In the genomic region with DNA sequence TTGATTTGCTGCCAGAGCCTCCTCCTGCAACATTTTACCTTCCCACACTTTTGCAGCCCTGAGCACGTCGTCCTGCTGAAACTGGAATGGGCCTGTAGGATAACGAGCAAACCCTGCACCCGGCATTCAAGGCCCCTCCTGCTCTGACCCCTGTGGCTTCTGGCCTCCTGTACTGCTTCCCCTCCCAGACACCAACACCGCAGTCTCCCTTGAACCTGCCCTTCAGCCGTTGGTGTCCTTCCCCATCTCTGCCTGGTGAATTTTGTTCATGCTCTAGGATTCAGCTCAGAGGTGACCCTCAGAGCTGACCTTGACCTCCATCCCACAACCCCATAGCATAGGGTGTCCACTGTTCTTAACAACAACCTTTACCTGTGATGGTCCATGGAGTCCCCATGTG, we compare ENCODE assay signal across 28 cellular contexts.
"Had no signal": no experiment of that assay in that cellular context is flagged by ENCODE, and none has a peak within 500 bp of the region (broad histone marks: within the 10 kb centered on the region; RNA-seq: fewer than 3 reads in every experiment).

No MANE protein-coding gene starts in this region.

- ATAC-seq: activated CD4-positive, CD25-positive, alpha-beta regulatory T cell treated with anti-CD3 and anti-CD28 coated beads, Interleukin-2, amount 50 U/mL, for 24 hours; activated CD8-positive, alpha-beta T cell treated with anti-CD3 and anti-CD28 coated beads for 36 hours; activated T-cell treated with anti-CD3 and anti-CD28 coated beads, Interleukin-2, amount 50 U/mL, for 72 hours; body of pancreas had no signal

- H3K27ac ChIP-seq: ascending aorta, body of pancreas, KMS-11, Peyer's patch, RWPE1, SJCRH30 had no signal

- H3K4me1 Mint-ChIP-seq: activated naive CD4-positive, alpha-beta T cell treated with anti-CD3 and anti-CD28 coated beads, Interleukin-2, amount 50 U/mL, for 24 hours had no signal

- H3K9me3 Mint-ChIP-seq: activated CD8-positive, alpha-beta T cell treated with anti-CD3 and anti-CD28 coated beads for 36 hours; activated naive CD4-positive, alpha-beta T cell treated with anti-CD3 and anti-CD28 coated beads, Interleukin-2, amount 50 U/mL, for 24 hours; activated T-cell treated with anti-CD3 and anti-CD28 coated beads, Interleukin-2, amount 50 U/mL, for 72 hours; central memory CD8-positive, alpha-beta T cell; T-helper 2 cell treated with Interferon-gamma antibody and Interleukin-4, amounts not matched to agents 5 μg/mL and 100 μg/mL, for 36 hours had no signal

- H3K27me3 ChIP-seq: ascending aorta, body of pancreas, Peyer's patch, SJCRH30 had no signal

- H3K27ac Mint-ChIP-seq: activated CD8-positive, alpha-beta T cell treated with anti-CD3 and anti-CD28 coated beads for 36 hours; activated T-cell treated with anti-CD3 and anti-CD28 coated beads, Interleukin-2, amount 50 U/mL, for 72 hours; T-helper 2 cell treated with Interferon-gamma antibody and Interleukin-4, amounts not matched to agents 5 μg/mL and 100 μg/mL, for 36 hours had no signal

- DNase-seq: activated CD4-positive, alpha-beta T cell treated with anti-CD3 and anti-CD28 coated beads for 4 hours; activated CD8-positive, alpha-beta memory T cell treated with anti-CD3 and anti-CD28 coated beads, Interleukin-2, amount 50 U/mL, for 4 hours; activated CD8-positive, alpha-beta T cell treated with anti-CD3 and anti-CD28 coated beads for 36 hours; activated T-cell treated with anti-CD3 and anti-CD28 coated beads, Interleukin-2, amount 50 U/mL, for 72 hours; amniotic stem cell; body of pancreas; NCI-H1092 treated with DMSO at 0.1 percent for 48 hours; NCI-H1417 treated with DMSO at 0.1 percent for 48 hours; NCI-H1694; NCI-H2029; NCI-H2107; NCI-H345; NCI-H510A; NCI-H526 treated with DMSO at 0.1 percent for 48 hours; NK-92 treated with Interleukin-12 subunit alpha and Interleukin-12 subunit beta, amount 100 ng/mL, for 24 hours; OCI-M1; Peyer's patch; Right ventricle myocardium superior; SJCRH30; SK-N-SH; T-helper 1 cell had no signal

- H3K36me3 Mint-ChIP-seq: activated naive CD4-positive, alpha-beta T cell treated with anti-CD3 and anti-CD28 coated beads, Interleukin-2, amount 50 U/mL, for 24 hours had no signal

- H3K36me3 ChIP-seq: ascending aorta, Peyer's patch, SJCRH30 had no signal

- H3K4me1 ChIP-seq: ascending aorta, body of pancreas had no signal

- H3K4me3 ChIP-seq: ascending aorta, body of pancreas, Peyer's patch, SJCRH30 had no signal

- H3K9me3 ChIP-seq: ascending aorta, body of pancreas, Peyer's patch, SJCRH30, SK-N-SH had no signal

- H3K4me3 Mint-ChIP-seq: activated CD8-positive, alpha-beta T cell treated with anti-CD3 and anti-CD28 coated beads for 36 hours; activated naive CD4-positive, alpha-beta T cell treated with anti-CD3 and anti-CD28 coated beads, Interleukin-2, amount 50 U/mL, for 24 hours; activated T-cell treated with anti-CD3 and anti-CD28 coated beads, Interleukin-2, amount 50 U/mL, for 72 hours; central memory CD8-positive, alpha-beta T cell; T-helper 2 cell treated with Interferon-gamma antibody and Interleukin-4, amounts not matched to agents 5 μg/mL and 100 μg/mL, for 36 hours had no signal
